Comparison of ENCODE assay signal across 21 cellular contexts in genomic region chrX:113305496-113305895, GRCh38.
DNase-seq lines count a peak whose midpoint lies in the region; ATAC-seq and TF ChIP-seq lines count a peak whose summit lies in the region.
"Had no signal": no experiment of that assay in that cellular context is flagged by ENCODE, and none has a peak within 500 bp of the region (broad histone marks: within the 10 kb centered on the region; RNA-seq: fewer than 3 reads in every experiment).

No MANE protein-coding gene starts in this region.

- no peak overlapping the region for H3K27ac ChIP-seq in effector memory CD4-positive, alpha-beta T cell (ENCODE audit: insufficient read depth, low read length, poor library complexity, severe bottlenecking)
- H3K27ac ChIP-seq: cardiac muscle cell, foreskin keratinocyte, HL-60, right atrium auricular region, uterus had no signal

- H3K4me3 ChIP-seq in AG04449 (ENCODE audit: low read depth, low read length), result no peak overlapping the region
- H3K4me3 ChIP-seq in astrocyte of the cerebellum (ENCODE audit: low read depth, low read length), result no peak overlapping the region
- no peak overlapping the region for H3K4me3 ChIP-seq in effector memory CD4-positive, alpha-beta T cell (ENCODE audit: insufficient read depth, low read depth, low read length, poor library complexity, severe bottlenecking)
- H3K4me3 ChIP-seq: cardiac muscle cell, right atrium auricular region, uterus had no signal

- in situ Hi-C loops in astrocyte of the cerebellum (cut with HindIII; ENCODE audit: low sequenced_read_pairs), result no loop called here

- no peak overlapping the region for H3K27ac Mint-ChIP-seq in HFFc6
- H3K27ac Mint-ChIP-seq: activated naive CD4-positive, alpha-beta T cell treated with anti-CD3 and anti-CD28 coated beads for 36 hours had no signal

- peaks cover 1% of the 10 kb centered on the region; the same call in 1 of the 2 replicates for H3K27me3 Mint-ChIP-seq in HFFc6 (ENCODE audit: insufficient read depth)

- H3K9me3 Mint-ChIP-seq in HFFc6, result peaks cover 2% of the 10 kb centered on the region
- H3K9me3 Mint-ChIP-seq: activated naive CD4-positive, alpha-beta T cell treated with anti-CD3 and anti-CD28 coated beads for 36 hours had no signal

- H3K9me3 ChIP-seq in effector memory CD4-positive, alpha-beta T cell (ENCODE audit: control insufficient read depth, low read length), result no peaks in the 10 kb centered on the region
- H3K9me3 ChIP-seq: uterus had no signal

- H3K36me3 Mint-ChIP-seq in HFFc6 (ENCODE audit: low read depth), result 0 out of 2 replicates have a peak, but pooled peaks cover under 1% of the 10 kb centered on the region

- no peaks in the 10 kb centered on the region for H3K36me3 ChIP-seq in effector memory CD4-positive, alpha-beta T cell (ENCODE audit: control insufficient read depth, insufficient read depth, low read length)
- H3K36me3 ChIP-seq: cardiac muscle cell, right atrium auricular region, uterus had no signal

- peak; percentile 37 for DNase-seq in AG04449 (ENCODE audit: low read depth, low spot score)
- DNase-seq in HFFc6, result peak; percentile 28
- peak; percentile 12 for DNase-seq in astrocyte of the cerebellum (ENCODE audit: low read depth)
- peak; percentile 41 for DNase-seq in glomerular visceral epithelial cell (ENCODE audit: extremely low spot score)
- no peak for DNase-seq in stimulated activated CD4-positive, alpha-beta T cell treated with anti-CD3 and anti-CD28 coated beads, Interleukin-1b, Interleukin-23, amount 100 ng/mL, for 48 hours
- no peak for DNase-seq in effector memory CD4-positive, alpha-beta T cell
- DNase-seq in NCI-H446 (lab: John Stamatoyannopoulos, UW), result no peak
- DNase-seq: activated naive CD4-positive, alpha-beta T cell treated with anti-CD3 and anti-CD28 coated beads for 36 hours; activated T-cell treated with anti-CD3 and anti-CD28 coated beads for 4 hours; COR-L47; effector CD4-positive, alpha-beta T cell; KG1; NCI-H1105 treated with DMSO at 0.1 percent for 48 hours; NCI-H69; uterus had no signal

- CTCF ChIA-PET in AG04449 (lab: Yijun Ruan, JAX), result no interaction called here

- no peaks in the 10 kb centered on the region for H3K4me1 ChIP-seq in effector memory CD4-positive, alpha-beta T cell (ENCODE audit: control insufficient read depth, insufficient read depth, low read length, poor library complexity, severe bottlenecking)
- H3K4me1 ChIP-seq: foreskin keratinocyte, right atrium auricular region, uterus had no signal

- POLR2A ChIA-PET in AG04449 (lab: Yijun Ruan, JAX), result no interaction called here

- H3K4me1 Mint-ChIP-seq in HFFc6 (ENCODE audit: low read depth), result no peaks in the 10 kb centered on the region

- ATAC-seq in HG03025 (IDR thresholded peaks at IDR 0.05; ENCODE audit: low FRiP score, unreplicated experiment), result no peak
- ATAC-seq: foreskin keratinocyte, left lobe of liver had no signal

- H3K4me3 Mint-ChIP-seq in HFFc6, result no peak overlapping the region
- H3K4me3 Mint-ChIP-seq: activated naive CD4-positive, alpha-beta T cell treated with anti-CD3 and anti-CD28 coated beads for 36 hours had no signal

- no peak for TF ChIP-seq CTCF in AG04449 (IDR thresholded peaks at IDR 0.05; ENCODE audit: insufficient read depth, low read length, missing control alignments)
- TF ChIP-seq CTCF in HFFc6 (IDR thresholded peaks at IDR 0.05), result no peak
- no peak for TF ChIP-seq CTCF in astrocyte of the cerebellum (IDR thresholded peaks at IDR 0.05; ENCODE audit: low read depth, low read length, missing control alignments)

- no peaks in the 10 kb centered on the region for H3K27me3 ChIP-seq in effector memory CD4-positive, alpha-beta T cell (replicated peaks; ENCODE audit: control insufficient read depth, insufficient read depth, low read length, poor library complexity, severe bottlenecking)
- H3K27me3 ChIP-seq: cardiac muscle cell, foreskin keratinocyte, right atrium auricular region, uterus had no signal

Comparison
In these comparisons a context has a peak if more than half of its experiments do, and no peak if none do; other contexts are left out.
1. DNase-seq: peak in AG04449 (single experiment), HFFc6 (single experiment), astrocyte of the cerebellum (single experiment) and glomerular visceral epithelial cell (single experiment); none in stimulated activated CD4-positive, alpha-beta T cell treated with anti-CD3 and anti-CD28 coated beads, Interleukin-1b, Interleukin-23, amount 100 ng/mL, for 48 hours (single experiment), effector memory CD4-positive, alpha-beta T cell (0 of 3) and NCI-H446 (0 of 2).